ENCODE assay signal across 7 cellular contexts in the genomic region with DNA sequence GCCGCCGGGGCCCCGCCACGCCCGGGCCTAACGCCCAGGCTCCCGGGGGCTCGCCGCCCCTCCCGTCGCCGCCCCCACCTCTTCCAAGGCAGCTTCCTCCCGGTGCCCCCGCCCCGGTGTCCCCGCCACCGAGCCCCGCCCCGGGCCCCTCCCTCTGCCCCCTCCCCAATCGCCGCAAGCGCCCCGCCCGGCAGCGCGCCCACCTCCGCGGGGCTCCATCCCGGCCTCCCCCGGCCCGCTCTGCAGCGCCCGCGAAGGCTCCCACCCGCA. TPM values are rescaled to one million over a fixed set of nuclear protein-coding genes. Genes with fewer than 3 reads are reported as not detected.
DNase-seq lines count a peak whose midpoint lies in the region; ATAC-seq and TF ChIP-seq lines count a peak whose summit lies in the region.

No MANE protein-coding gene starts in this region.

- peaks cover 11% of the 10 kb centered on the region for H3K27me3 Mint-ChIP-seq in endodermal cell (ENCODE audit: insufficient read depth)
- no peaks in the 10 kb centered on the region for H3K27me3 Mint-ChIP-seq in natural killer cell treated with Interleukin-12 subunit alpha and Interleukin-12 subunit beta and Interleukin-15 and Interleukin-18, amount 100 ng/mL, for 72 hours

- H2AFZ ChIP-seq in PC-9 = peak overlapping the region; percentile 82

- BruUV-seq in PC-9 (replicated peaks; lab: Mats Ljungman, UMichigan) = no TSS peak

- intact Hi-C loops in PC-9 (cut with micrococcal nuclease; ENCODE audit: unreplicated experiment) = loop anchor here (1.0 to 5.0 kb wide), 8 partner anchors 37 to 191 kb away; partner anchors contain the start of genes ATG4B, FARP2, HDLBP and SEPTIN2

- peaks cover 10% of the 10 kb centered on the region for H3K4me1 Mint-ChIP-seq in endodermal cell
- H3K4me1 Mint-ChIP-seq in natural killer cell treated with Interleukin-12 subunit alpha and Interleukin-12 subunit beta and Interleukin-15 and Interleukin-18, amount 100 ng/mL, for 72 hours (ENCODE audit: low read depth in 2 of 2) = peaks cover 8 to 20% of the 10 kb centered on the region in 2 donors

- H3K27ac ChIP-seq in PC-9 (no peak overlapping the region), endodermal cell (ENCODE audit: low read depth, low read length) (peak overlapping the region; percentile 49)

- peaks cover 5% of the 10 kb centered on the region for H3K36me3 Mint-ChIP-seq in endodermal cell (ENCODE audit: low read depth)
- no peaks in the 10 kb centered on the region for H3K36me3 Mint-ChIP-seq in natural killer cell treated with Interleukin-12 subunit alpha and Interleukin-12 subunit beta and Interleukin-15 and Interleukin-18, amount 100 ng/mL, for 72 hours

- peaks cover 50% of the 10 kb centered on the region for H3K79me2 ChIP-seq in PC-9 (ENCODE audit: low read depth)

- H3K4me1 ChIP-seq in PC-9 (replicated peaks; ENCODE audit: insufficient read depth) (peaks cover 19% of the 10 kb centered on the region), endodermal cell (ENCODE audit: control insufficient read depth, insufficient read depth, low read length) (no peaks in the 10 kb centered on the region)

- POLR2A ChIA-PET in PC-9 (lab: Charles Lee; ENCODE audit: unreplicated experiment) = interaction anchor here (0.6 kb wide), 2 partner anchors 149 to 520 kb away, joined by 4 to 8 read pairs; no protein-coding TSS in a partner anchor

- WGBS in endodermal cell (ENCODE audit: insufficient coverage in 1 of 2, insufficient read length in 1 of 2), 2 experiments = 0% methylated on average over 21 of the region's 35 CpGs; no CpG with 5 or more reads in 1 of the 2 experiments

- DNase-seq in HFF-Myc (ENCODE audit: extremely low read depth, low read depth) = no peak
- DNase-seq in PC-9 = no peak
- no peak for DNase-seq in endodermal cell
- no peak for DNase-seq in natural killer cell treated with Interleukin-12 subunit alpha and Interleukin-12 subunit beta and Interleukin-15 and Interleukin-18, amount 100 ng/mL, for 72 hours (ENCODE audit: low spot score)
- DNase-seq in erythroblast (lab: John Stamatoyannopoulos, UW) = no peak
- no peak for DNase-seq in dermis blood vessel endothelial cell

- H3K9me2 ChIP-seq in PC-9 (ENCODE audit: insufficient read depth) = no peaks in the 10 kb centered on the region

- H3F3A ChIP-seq in PC-9 (ENCODE audit: insufficient read depth, low read depth) = peaks cover 7% of the 10 kb centered on the region; the same call in 1 of the 2 replicates

- no peak for TF ChIP-seq CTCF in HFF-Myc (IDR thresholded peaks at IDR 0.05; ENCODE audit: low read depth, low read length, missing control alignments)
- no peak for TF ChIP-seq CTCF in PC-9 (conservative IDR thresholded peaks at IDR 0.05)
- TF ChIP-seq CTCF in endodermal cell (conservative IDR thresholded peaks at IDR 0.05) = no peak

- CTCF ChIA-PET in PC-9 (lab: Charles Lee) = interaction anchor here (0.6 kb wide), 4 partner anchors 13 to 561 kb away, joined by 3 to 5 read pairs (median 4); no protein-coding TSS in a partner anchor

- peak; percentile 35 for ATAC-seq in GM18505 (IDR thresholded peaks at IDR 0.05; ENCODE audit: unreplicated experiment)
- no peak for ATAC-seq in natural killer cell treated with Interleukin-12 subunit alpha and Interleukin-12 subunit beta and Interleukin-15 and Interleukin-18, amount 100 ng/mL, for 72 hours

- H3K9me3 ChIP-seq in PC-9 (ENCODE audit: insufficient read depth, low read depth) = no peaks in the 10 kb centered on the region
- H3K9me3 ChIP-seq in endodermal cell (ENCODE audit: control insufficient read depth, low read length) = no peaks in the 10 kb centered on the region

- TF ChIP-seq POLR2A in GM18505 (IDR thresholded peaks at IDR 0.05; ENCODE audit: borderline replicate concordance, extremely low read depth, insufficient read depth, insufficient read length) = no peak
- no peak for TF ChIP-seq POLR2A in erythroblast (IDR thresholded peaks at IDR 0.05; ENCODE audit: low read length)

- H3K4me2 ChIP-seq in PC-9 = peak overlapping the region; percentile 97

- H3K27ac Mint-ChIP-seq in endodermal cell = no peak overlapping the region
- no peak overlapping the region for H3K27ac Mint-ChIP-seq in natural killer cell treated with Interleukin-12 subunit alpha and Interleukin-12 subunit beta and Interleukin-15 and Interleukin-18, amount 100 ng/mL, for 72 hours

- peak overlapping the region; percentile 15 for H3K9ac ChIP-seq in endodermal cell (ENCODE audit: extremely low read depth, low read length, poor library complexity, severe bottlenecking)

- H4K20me1 ChIP-seq in PC-9 (ENCODE audit: insufficient read depth) = peaks cover 39% of the 10 kb centered on the region

- no peaks in the 10 kb centered on the region for H3K27me3 ChIP-seq in PC-9 (ENCODE audit: insufficient read depth, low read depth)
- no peaks in the 10 kb centered on the region for H3K27me3 ChIP-seq in endodermal cell (ENCODE audit: control insufficient read depth, insufficient read depth, low read length, poor library complexity, severe bottlenecking)

- no peaks in the 10 kb centered on the region for H3K9me3 Mint-ChIP-seq in endodermal cell
- no peaks in the 10 kb centered on the region for H3K9me3 Mint-ChIP-seq in natural killer cell treated with Interleukin-12 subunit alpha and Interleukin-12 subunit beta and Interleukin-15 and Interleukin-18, amount 100 ng/mL, for 72 hours

- peak overlapping the region; percentile 92 for H3K4me3 ChIP-seq in HFF-Myc (replicated peaks; ENCODE audit: low read depth, low read length)
- peak overlapping the region; percentile 97 for H3K4me3 ChIP-seq in PC-9
- H3K4me3 ChIP-seq in endodermal cell (ENCODE audit: low read length) = peak overlapping the region; percentile 87

- H3K4me3 Mint-ChIP-seq in endodermal cell = peak overlapping the region; percentile 78
- H3K4me3 Mint-ChIP-seq in natural killer cell treated with Interleukin-12 subunit alpha and Interleukin-12 subunit beta and Interleukin-15 and Interleukin-18, amount 100 ng/mL, for 72 hours = peak overlapping the region; percentile 82

- H3K36me3 ChIP-seq in PC-9 (ENCODE audit: low read depth) (peaks cover 5% of the 10 kb centered on the region; the same call in 1 of the 2 replicates), endodermal cell (ENCODE audit: control insufficient read depth, insufficient read depth, low read length) (peaks cover 11% of the 10 kb centered on the region)

RNA-seq across cellular contexts. Expression of gene STK25, which starts 0.2 kb away (rescaled TPM):
- 201 and 268 TPM in 2 replicates for total RNA-seq in PC-9 (2021)
- total RNA-seq in endodermal cell = 100 to 1,000 TPM; 226 to 252 TPM
- 213 TPM for polyA plus RNA-seq in endodermal cell (2013, experiment 1 of 2)
- 205 TPM for polyA plus RNA-seq in endodermal cell (2013, experiment 2 of 2)
- total RNA-seq in natural killer cell treated with Interleukin-12 subunit alpha and Interleukin-12 subunit beta and Interleukin-15 and Interleukin-18, amount 100 ng/mL, for 72 hours = 100 to 1,000 TPM; 110 to 169 TPM
- total RNA-seq in dermis blood vessel endothelial cell = 445 and 536 TPM in 2 replicates

RNA-seq across cellular contexts. Expression of gene BOK, which starts 50.4 kb away (rescaled TPM):
- 72.8 and 107 TPM in 2 replicates for total RNA-seq in PC-9 (2021)
- 10 to 100 TPM; 23.4 to 24.5 TPM for total RNA-seq in endodermal cell
- polyA plus RNA-seq in endodermal cell (2013, experiment 1 of 2) = 14.1 TPM
- 13.7 TPM for polyA plus RNA-seq in endodermal cell (2013, experiment 2 of 2)
- 1 to 10 TPM; 1.0 to 2.2 TPM for total RNA-seq in natural killer cell treated with Interleukin-12 subunit alpha and Interleukin-12 subunit beta and Interleukin-15 and Interleukin-18, amount 100 ng/mL, for 72 hours
- total RNA-seq in dermis blood vessel endothelial cell = 88.1 and 99.4 TPM in 2 replicates

Comparison
In these comparisons a context has a peak if more than half of its experiments do, and no peak if none do; other contexts are left out.
1. RNA of gene BOK, which starts 50.4 kb away (total RNA-seq): 88.1 to 99.4 TPM in dermis blood vessel endothelial cell, 72.8 to 107 TPM in PC-9 and 23.4 to 24.5 TPM in endodermal cell; 1.0 to 2.2 TPM in natural killer cell treated with Interleukin-12 subunit alpha and Interleukin-12 subunit beta and Interleukin-15 and Interleukin-18, amount 100 ng/mL, for 72 hours; every median in the first group is over 4 times any median in the second.
2. Peak in every context shown above with its lines, with median percentiles within 50 percentile points of each other: H3K4me3 ChIP-seq.